In the genomic region with DNA sequence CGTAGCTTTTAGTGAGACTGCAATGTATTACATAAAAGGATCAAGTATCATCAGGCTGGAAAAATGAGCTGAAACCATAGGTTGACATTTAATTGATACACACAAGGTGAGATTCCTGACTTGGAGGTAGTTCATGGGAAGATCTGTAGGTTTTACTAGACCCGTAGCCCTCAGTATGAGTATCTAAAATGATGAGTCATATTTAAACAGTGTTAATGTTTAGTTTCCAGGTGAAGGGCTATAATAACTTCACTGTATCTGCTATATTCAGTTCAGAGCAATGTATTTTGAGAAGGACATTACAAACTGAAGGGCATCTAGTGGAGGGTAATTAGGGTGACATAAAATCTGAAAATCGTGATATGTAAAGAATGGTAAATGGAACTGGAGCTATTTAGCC, we compare ENCODE assay signal across 12 cellular contexts. TPM values are rescaled to one million over a fixed set of nuclear protein-coding genes. Genes with fewer than 3 reads are reported as not detected.
DNase-seq lines count a peak whose midpoint lies in the region; ATAC-seq and TF ChIP-seq lines count a peak whose summit lies in the region.
"Had no signal": no experiment of that assay in that cellular context is flagged by ENCODE, and none has a peak within 500 bp of the region (broad histone marks: within the 10 kb centered on the region; RNA-seq: fewer than 3 reads in every experiment).

No MANE protein-coding gene starts in this region.

- H3K4me1 ChIP-seq in mucosa of descending colon (ENCODE audit: low read depth) = no peaks in the 10 kb centered on the region

- peaks cover 4% of the 10 kb centered on the region; the same call in 1 of the 2 replicates for H3K27me3 Mint-ChIP-seq in WTC11 (ENCODE audit: low read depth)

- no peaks in the 10 kb centered on the region for H3K36me3 ChIP-seq in mucosa of descending colon (ENCODE audit: low read depth)

- H3K4me3 ChIP-seq in mucosa of descending colon = no peak overlapping the region
- no peak overlapping the region for H3K4me3 ChIP-seq in dorsolateral prefrontal cortex

- peak; percentile 37 for ATAC-seq in GM18858 (IDR thresholded peaks at IDR 0.05; ENCODE audit: unreplicated experiment)
- ATAC-seq in GM21529 (IDR thresholded peaks at IDR 0.05; ENCODE audit: unreplicated experiment) = peak; percentile 36
- ATAC-seq in HG03520 (IDR thresholded peaks at IDR 0.05; ENCODE audit: unreplicated experiment) = peak; percentile 42
- ATAC-seq in mucosa of descending colon = peak; percentile 67
- ATAC-seq in WTC11 = no peak

- TF ChIP-seq CTCF in mucosa of descending colon (IDR thresholded peaks at IDR 0.05) = no peak
- TF ChIP-seq CTCF in WTC11 (IDR thresholded peaks at IDR 0.05) = no peak
- TF ChIP-seq CTCF in dorsolateral prefrontal cortex (IDR thresholded peaks at IDR 0.05 in 54 of 56, conservative IDR thresholded peaks at IDR 0.05 in 2 of 56; ENCODE audit: low read depth in 1 of 56, partially characterized antibody in 56 of 56) = no peak

- DNase-seq in mucosa of descending colon (no peak), WTC11 (ENCODE audit: low spot score) (no peak), dorsolateral prefrontal cortex (no peak)
- DNase-seq in stimulated activated naive CD4-positive, alpha-beta T cell treated with Interleukin-2 at 50 U/mL for 16 hours (lab: John Stamatoyannopoulos, UW) = no peak
- DNase-seq: anterior cingulate cortex, HCEC 1CT, NCI-H1694 treated with DMSO at 0.1 percent for 48 hours, SW 1271 had no signal

- intact Hi-C loops in mucosa of descending colon (cut with DNase I, micrococcal nuclease) = no loop called here
- intact Hi-C loops in dorsolateral prefrontal cortex (cut with DNase I) = no loop called here

- H3K9me3 Mint-ChIP-seq in WTC11 = no peaks in the 10 kb centered on the region

- no peak overlapping the region for H3K4me3 Mint-ChIP-seq in WTC11

- H3K27ac Mint-ChIP-seq in WTC11 = no peak overlapping the region

- H3K4me1 Mint-ChIP-seq in WTC11 = peaks cover 3% of the 10 kb centered on the region

- H3K9me3 ChIP-seq in mucosa of descending colon = no peaks in the 10 kb centered on the region

- H3K27ac ChIP-seq in dorsolateral prefrontal cortex = no peak overlapping the region
- H3K27ac ChIP-seq: epithelial cell of prostate had no signal

- CTCF ChIA-PET in WTC11 (lab: Charles Lee) = no interaction called here

- no peaks in the 10 kb centered on the region for H3K36me3 Mint-ChIP-seq in WTC11

- no peaks in the 10 kb centered on the region for H3K27me3 ChIP-seq in dorsolateral prefrontal cortex

- POLR2A ChIA-PET in WTC11 (lab: Charles Lee) = no interaction called here

TF ChIP-seq in WTC11, 78 proteins besides CTCF, POLR2A, EP300 and RAD21:
- no peak for TF ChIP-seq ZBTB21 (CRISPR knock-in tag; IDR thresholded peaks at IDR 0.05; ENCODE audit: borderline replicate concordance)
- no peak for TF ChIP-seq SMAD3 (CRISPR knock-in tag; IDR thresholded peaks at IDR 0.05; ENCODE audit: borderline replicate concordance)
TF ChIP-seq in WTC11: peak in this region for 0.

RNA-seq across cellular contexts. Expression of a gene that starts 35.0 kb away (rescaled TPM):
- 10 to 100 TPM in 1 of 3 donors, 1 to 10 TPM in 2; 7.1 to 20.3 (median 7.2) TPM for total RNA-seq in mucosa of descending colon
- 1.9 to 2.8 TPM (median 2.3 TPM) in 3 replicates for total RNA-seq in WTC11 (2021)
- total RNA-seq in dorsolateral prefrontal cortex = 10 to 100 TPM in 97 of 120 experiments, 1 to 10 TPM in 23; 6.5 to 33.2 (median 13.8) TPM
